1 cellular context compared by ENCODE assay signal in the genomic region with DNA sequence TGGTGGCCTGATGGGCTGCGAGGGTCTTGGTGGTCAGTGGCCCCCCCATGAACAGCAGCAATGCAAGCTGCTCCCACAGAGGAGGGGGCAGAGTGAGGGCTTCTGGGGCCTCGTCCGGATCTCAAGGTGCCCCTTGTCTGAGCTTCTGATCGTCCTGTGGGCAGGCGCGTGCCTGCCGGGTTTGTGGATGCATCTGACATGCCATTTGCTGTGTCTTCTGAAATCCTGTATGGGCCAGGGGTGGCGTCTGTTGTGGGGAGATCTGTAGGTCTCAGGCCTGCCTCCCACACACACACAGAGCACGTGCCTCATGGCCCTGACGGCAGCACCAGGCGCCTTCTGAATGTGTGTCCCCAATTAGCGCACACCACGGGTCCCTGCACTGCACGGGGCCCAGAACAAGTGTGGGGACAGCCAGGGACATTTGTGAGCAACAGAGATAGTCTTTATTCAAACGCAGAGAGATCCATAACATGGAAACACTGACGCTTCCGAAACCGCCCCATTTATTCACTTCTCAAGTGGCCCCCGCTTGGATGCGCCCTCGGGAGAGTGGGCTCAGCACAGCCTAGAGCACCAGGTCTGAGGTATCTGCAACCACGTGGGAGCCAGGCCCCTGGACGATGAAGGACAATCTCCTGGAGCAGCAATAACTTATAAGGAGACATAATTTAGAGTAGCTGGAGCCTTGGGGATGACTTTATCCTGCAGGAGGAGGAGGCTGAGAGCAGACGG.
TF ChIP-seq lines count a peak whose summit lies in the region.

No MANE protein-coding gene starts in this region.

TF ChIP-seq in HepG2, 621 proteins besides CTCF, POLR2A, EP300 and RAD21 (continues in another document):
- TF ChIP-seq KLF9 (CRISPR knock-in tag; IDR thresholded peaks at IDR 0.05; ENCODE audit: low read depth) = no peak
- TF ChIP-seq, protein P1, sequence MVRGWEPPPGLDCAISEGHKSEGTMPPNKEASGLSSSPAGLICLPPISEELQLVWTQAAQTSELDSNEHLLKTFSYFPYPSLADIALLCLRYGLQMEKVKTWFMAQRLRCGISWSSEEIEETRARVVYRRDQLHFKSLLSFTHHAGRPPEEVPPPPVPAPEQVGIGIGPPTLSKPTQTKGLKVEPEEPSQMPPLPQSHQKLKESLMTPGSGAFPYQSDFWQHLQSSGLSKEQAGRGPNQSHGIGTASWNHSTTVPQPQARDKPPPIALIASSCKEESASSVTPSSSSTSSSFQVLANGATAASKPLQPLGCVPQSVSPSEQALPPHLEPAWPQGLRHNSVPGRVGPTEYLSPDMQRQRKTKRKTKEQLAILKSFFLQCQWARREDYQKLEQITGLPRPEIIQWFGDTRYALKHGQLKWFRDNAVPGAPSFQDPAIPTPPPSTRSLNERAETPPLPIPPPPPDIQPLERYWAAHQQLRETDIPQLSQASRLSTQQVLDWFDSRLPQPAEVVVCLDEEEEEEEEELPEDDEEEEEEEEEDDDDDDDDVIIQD (CRISPR knock-in tag; IDR thresholded peaks at IDR 0.05; ENCODE audit: low read depth) = no peak
- no peak for TF ChIP-seq AKAP8 (CRISPR knock-in tag; IDR thresholded peaks at IDR 0.05)
- TF ChIP-seq, protein P2, sequence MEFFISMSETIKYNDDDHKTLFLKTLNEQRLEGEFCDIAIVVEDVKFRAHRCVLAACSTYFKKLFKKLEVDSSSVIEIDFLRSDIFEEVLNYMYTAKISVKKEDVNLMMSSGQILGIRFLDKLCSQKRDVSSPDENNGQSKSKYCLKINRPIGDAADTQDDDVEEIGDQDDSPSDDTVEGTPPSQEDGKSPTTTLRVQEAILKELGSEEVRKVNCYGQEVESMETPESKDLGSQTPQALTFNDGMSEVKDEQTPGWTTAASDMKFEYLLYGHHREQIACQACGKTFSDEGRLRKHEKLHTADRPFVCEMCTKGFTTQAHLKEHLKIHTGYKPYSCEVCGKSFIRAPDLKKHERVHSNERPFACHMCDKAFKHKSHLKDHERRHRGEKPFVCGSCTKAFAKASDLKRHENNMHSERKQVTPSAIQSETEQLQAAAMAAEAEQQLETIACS (CRISPR knock-in tag; IDR thresholded peaks at IDR 0.05) = 0 out of 2 replicates have a peak, but pooled peaks have one; percentile 36
- no peak for TF ChIP-seq ZBTB1 (CRISPR knock-in tag; IDR thresholded peaks at IDR 0.05; ENCODE audit: borderline replicate concordance)
- no peak for TF ChIP-seq MBNL3 (CRISPR knock-in tag; conservative IDR thresholded peaks at IDR 0.05)
- no peak for TF ChIP-seq MAFG (CRISPR knock-in tag; IDR thresholded peaks at IDR 0.05)
- TF ChIP-seq ATAD3A (CRISPR knock-in tag; IDR thresholded peaks at IDR 0.05) = no peak
- no peak for TF ChIP-seq FOXP4 (CRISPR knock-in tag; IDR thresholded peaks at IDR 0.05)
- no peak for TF ChIP-seq ZNF276 (CRISPR knock-in tag; IDR thresholded peaks at IDR 0.05; ENCODE audit: low read depth)
- TF ChIP-seq ATF6 (CRISPR knock-in tag; conservative IDR thresholded peaks at IDR 0.05) = no peak
- TF ChIP-seq, protein P3, sequence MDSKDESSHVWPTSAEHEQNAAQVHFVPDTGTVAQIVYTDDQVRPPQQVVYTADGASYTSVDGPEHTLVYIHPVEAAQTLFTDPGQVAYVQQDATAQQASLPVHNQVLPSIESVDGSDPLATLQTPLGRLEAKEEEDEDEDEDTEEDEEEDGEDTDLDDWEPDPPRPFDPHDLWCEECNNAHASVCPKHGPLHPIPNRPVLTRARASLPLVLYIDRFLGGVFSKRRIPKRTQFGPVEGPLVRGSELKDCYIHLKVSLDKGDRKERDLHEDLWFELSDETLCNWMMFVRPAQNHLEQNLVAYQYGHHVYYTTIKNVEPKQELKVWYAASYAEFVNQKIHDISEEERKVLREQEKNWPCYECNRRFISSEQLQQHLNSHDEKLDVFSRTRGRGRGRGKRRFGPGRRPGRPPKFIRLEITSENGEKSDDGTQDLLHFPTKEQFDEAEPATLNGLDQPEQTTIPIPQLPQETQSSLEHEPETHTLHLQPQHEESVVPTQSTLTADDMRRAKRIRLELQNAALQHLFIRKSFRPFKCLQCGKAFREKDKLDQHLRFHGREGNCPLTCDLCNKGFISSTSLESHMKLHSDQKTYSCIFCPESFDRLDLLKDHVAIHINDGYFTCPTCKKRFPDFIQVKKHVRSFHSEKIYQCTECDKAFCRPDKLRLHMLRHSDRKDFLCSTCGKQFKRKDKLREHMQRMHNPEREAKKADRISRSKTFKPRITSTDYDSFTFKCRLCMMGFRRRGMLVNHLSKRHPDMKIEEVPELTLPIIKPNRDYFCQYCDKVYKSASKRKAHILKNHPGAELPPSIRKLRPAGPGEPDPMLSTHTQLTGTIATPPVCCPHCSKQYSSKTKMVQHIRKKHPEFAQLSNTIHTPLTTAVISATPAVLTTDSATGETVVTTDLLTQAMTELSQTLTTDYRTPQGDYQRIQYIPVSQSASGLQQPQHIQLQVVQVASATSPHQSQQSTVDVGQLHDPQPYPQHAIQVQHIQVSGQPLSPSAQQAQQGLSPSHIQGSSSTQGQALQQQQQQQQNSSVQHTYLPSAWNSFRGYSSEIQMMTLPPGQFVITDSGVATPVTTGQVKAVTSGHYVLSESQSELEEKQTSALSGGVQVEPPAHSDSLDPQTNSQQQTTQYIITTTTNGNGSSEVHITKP (CRISPR knock-in tag; IDR thresholded peaks at IDR 0.05; ENCODE audit: low read depth) = no peak
- TF ChIP-seq DRAP1 (CRISPR knock-in tag; IDR thresholded peaks at IDR 0.05) = no peak
- no peak for TF ChIP-seq RFX3 (CRISPR knock-in tag; IDR thresholded peaks at IDR 0.05)
- no peak for TF ChIP-seq KLF16 (CRISPR knock-in tag; IDR thresholded peaks at IDR 0.05)
- TF ChIP-seq ZNF460 (CRISPR knock-in tag; IDR thresholded peaks at IDR 0.05; ENCODE audit: borderline replicate concordance) = no peak
- peak; percentile 73; the same call in 1 of the 2 replicates for TF ChIP-seq ZBTB33 (CRISPR knock-in tag; IDR thresholded peaks at IDR 0.05)
- TF ChIP-seq CCDC6 (CRISPR knock-in tag; IDR thresholded peaks at IDR 0.05) = no peak
- no peak for TF ChIP-seq ATRX (CRISPR knock-in tag; IDR thresholded peaks at IDR 0.05; ENCODE audit: borderline replicate concordance)
- peak; percentile 84 for TF ChIP-seq AGO2 (optimal IDR thresholded peaks at IDR 0.05; ENCODE audit: low read depth, low read length)
- TF ChIP-seq FOSL2 (CRISPR knock-in tag; IDR thresholded peaks at IDR 0.05) = no peak
- TF ChIP-seq HNRNPL (IDR thresholded peaks at IDR 0.05; ENCODE audit: low read depth, low read length) = no peak
- no peak for TF ChIP-seq ZSCAN25 (CRISPR knock-in tag; IDR thresholded peaks at IDR 0.05)
- TF ChIP-seq MYNN (CRISPR knock-in tag; IDR thresholded peaks at IDR 0.05; ENCODE audit: low read depth) = no peak
- TF ChIP-seq FLYWCH1 (CRISPR knock-in tag; IDR thresholded peaks at IDR 0.05) = no peak
- TF ChIP-seq NCOA2 (CRISPR knock-in tag; IDR thresholded peaks at IDR 0.05) = no peak
- TF ChIP-seq ZNF7 (CRISPR knock-in tag; IDR thresholded peaks at IDR 0.05) = no peak
- TF ChIP-seq CC2D1A (CRISPR knock-in tag; IDR thresholded peaks at IDR 0.05) = no peak
- TF ChIP-seq, protein P4, sequence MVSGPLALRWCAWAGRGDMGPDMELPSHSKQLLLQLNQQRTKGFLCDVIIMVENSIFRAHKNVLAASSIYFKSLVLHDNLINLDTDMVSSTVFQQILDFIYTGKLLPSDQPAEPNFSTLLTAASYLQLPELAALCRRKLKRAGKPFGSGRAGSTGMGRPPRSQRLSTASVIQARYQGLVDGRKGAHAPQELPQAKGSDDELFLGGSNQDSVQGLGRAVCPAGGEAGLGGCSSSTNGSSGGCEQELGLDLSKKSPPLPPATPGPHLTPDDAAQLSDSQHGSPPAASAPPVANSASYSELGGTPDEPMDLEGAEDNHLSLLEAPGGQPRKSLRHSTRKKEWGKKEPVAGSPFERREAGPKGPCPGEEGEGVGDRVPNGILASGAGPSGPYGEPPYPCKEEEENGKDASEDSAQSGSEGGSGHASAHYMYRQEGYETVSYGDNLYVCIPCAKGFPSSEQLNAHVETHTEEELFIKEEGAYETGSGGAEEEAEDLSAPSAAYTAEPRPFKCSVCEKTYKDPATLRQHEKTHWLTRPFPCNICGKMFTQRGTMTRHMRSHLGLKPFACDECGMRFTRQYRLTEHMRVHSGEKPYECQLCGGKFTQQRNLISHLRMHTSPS (CRISPR knock-in tag; IDR thresholded peaks at IDR 0.05; ENCODE audit: low read depth) = no peak
- TF ChIP-seq, protein P5, sequence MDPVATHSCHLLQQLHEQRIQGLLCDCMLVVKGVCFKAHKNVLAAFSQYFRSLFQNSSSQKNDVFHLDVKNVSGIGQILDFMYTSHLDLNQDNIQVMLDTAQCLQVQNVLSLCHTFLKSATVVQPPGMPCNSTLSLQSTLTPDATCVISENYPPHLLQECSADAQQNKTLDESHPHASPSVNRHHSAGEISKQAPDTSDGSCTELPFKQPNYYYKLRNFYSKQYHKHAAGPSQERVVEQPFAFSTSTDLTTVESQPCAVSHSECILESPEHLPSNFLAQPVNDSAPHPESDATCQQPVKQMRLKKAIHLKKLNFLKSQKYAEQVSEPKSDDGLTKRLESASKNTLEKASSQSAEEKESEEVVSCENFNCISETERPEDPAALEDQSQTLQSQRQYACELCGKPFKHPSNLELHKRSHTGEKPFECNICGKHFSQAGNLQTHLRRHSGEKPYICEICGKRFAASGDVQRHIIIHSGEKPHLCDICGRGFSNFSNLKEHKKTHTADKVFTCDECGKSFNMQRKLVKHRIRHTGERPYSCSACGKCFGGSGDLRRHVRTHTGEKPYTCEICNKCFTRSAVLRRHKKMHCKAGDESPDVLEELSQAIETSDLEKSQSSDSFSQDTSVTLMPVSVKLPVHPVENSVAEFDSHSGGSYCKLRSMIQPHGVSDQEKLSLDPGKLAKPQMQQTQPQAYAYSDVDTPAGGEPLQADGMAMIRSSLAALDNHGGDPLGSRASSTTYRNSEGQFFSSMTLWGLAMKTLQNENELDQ (CRISPR knock-in tag; IDR thresholded peaks at IDR 0.05; ENCODE audit: borderline replicate concordance) = no peak
- no peak for TF ChIP-seq ZNF282 (IDR thresholded peaks at IDR 0.05; ENCODE audit: partially characterized antibody)
- TF ChIP-seq ZNF790 (CRISPR knock-in tag; IDR thresholded peaks at IDR 0.05; ENCODE audit: borderline replicate concordance) = no peak
- TF ChIP-seq KDM5A (IDR thresholded peaks at IDR 0.05; ENCODE audit: borderline replicate concordance, low read length) = no peak
